24 cellular contexts compared by ENCODE assay signal in the genomic region with DNA sequence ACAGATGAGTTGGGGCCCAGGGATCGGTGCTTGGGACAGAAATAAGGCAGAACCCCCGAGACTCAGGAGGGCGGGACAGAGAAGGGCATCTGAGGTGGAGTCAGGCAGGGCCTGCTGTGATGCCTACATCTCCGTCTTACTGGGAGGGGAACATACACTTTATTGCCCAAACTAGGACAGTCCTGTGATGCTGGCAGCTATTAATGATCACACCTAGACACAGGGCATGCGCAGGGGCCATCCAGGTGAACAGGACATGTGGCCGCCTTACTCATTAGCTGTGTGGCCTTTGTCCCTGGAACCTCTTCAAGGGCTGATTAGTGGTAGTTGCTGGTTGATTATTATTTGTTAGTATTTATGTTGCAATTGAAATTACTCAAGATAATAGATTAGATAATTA. TPM values are rescaled to one million over a fixed set of nuclear protein-coding genes. Genes with fewer than 3 reads are reported as not detected.
A peak's percentile ranks its signal among the peaks of the same experiment; 100 is the strongest.
DNase-seq lines count a peak whose midpoint lies in the region; ATAC-seq, FAIRE-seq and TF ChIP-seq lines count a peak whose summit lies in the region.
"Had no signal": no experiment of that assay in that cellular context is flagged by ENCODE, and none has a peak within 500 bp of the region (broad histone marks: within the 10 kb centered on the region; RNA-seq: fewer than 3 reads in every experiment).

No MANE protein-coding gene starts in this region.

- H2AFZ ChIP-seq in mammary epithelial cell (ENCODE audit: low read depth, low read length) = no peak overlapping the region
- H2AFZ ChIP-seq: GM23248 had no signal

- no peak overlapping the region for H3K4me3 Mint-ChIP-seq in chondrocyte (ENCODE audit: unreplicated experiment)
- H3K4me3 Mint-ChIP-seq: CD14-positive monocyte; CD4-positive, alpha-beta memory T cell; IgD-negative memory B cell had no signal

- H3K27me3 Mint-ChIP-seq in chondrocyte (ENCODE audit: low read depth) = no peaks in the 10 kb centered on the region
- H3K27me3 Mint-ChIP-seq: CD4-positive, alpha-beta memory T cell; IgD-negative memory B cell had no signal

- DNase-seq in chondrocyte (ENCODE audit: low spot score) (peak; percentile 53), left lobe of liver (ENCODE audit: low spot score) (peak; percentile 95), small intestine (peak; percentile 98), mammary epithelial cell (no peak), SW 1271 (lab: John Stamatoyannopoulos, UW) (no peak), A172 (ENCODE audit: low spot score) (no peak)
- DNase-seq: AML-193; CD4-positive, alpha-beta memory T cell; DMS153; DMS79; GDM1; GM23248 had no signal

- H3K9ac ChIP-seq in BLaER1 (no peak overlapping the region), mammary epithelial cell (ENCODE audit: insufficient read depth, low read length) (no peak overlapping the region)
- H3K9ac ChIP-seq: GM23248 had no signal

- ATAC-seq in left lobe of liver (peak; percentile 82), HG03571 (IDR thresholded peaks at IDR 0.05; ENCODE audit: unreplicated experiment) (no peak)

- in situ Hi-C loops in mammary epithelial cell (cut with MboI; ENCODE audit: low sequenced_read_pairs in 2 of 2) = no loop called here

- TF ChIP-seq CTCF in chondrocyte (IDR thresholded peaks at IDR 0.05) = no peak
- TF ChIP-seq CTCF in mammary epithelial cell (conservative IDR thresholded peaks at IDR 0.05 in 1 of 2, IDR thresholded peaks at IDR 0.05 in 1 of 2; ENCODE audit: extremely low read depth in 1 of 2, insufficient read depth in 1 of 2, low read depth in 1 of 2, low read length in 2 of 2) = no peak

- no peaks in the 10 kb centered on the region for H3K79me2 ChIP-seq in mammary epithelial cell (ENCODE audit: insufficient read depth, low read length)

- no peak overlapping the region for H3K4me3 ChIP-seq in BLaER1
- no peak overlapping the region for H3K4me3 ChIP-seq in small intestine (ENCODE audit: low read depth in 1 of 2, low read length in 2 of 2)
- H3K4me3 ChIP-seq in mammary epithelial cell (replicated peaks in 1 of 3; ENCODE audit: insufficient read depth in 1 of 3, low read depth in 2 of 3, low read length in 3 of 3) = no peak overlapping the region
- H3K4me3 ChIP-seq: GM23248, HAP-1 had no signal

- peak overlapping the region; percentile 4; the same call in 1 of the 2 replicates for H3K27ac ChIP-seq in BLaER1
- peak overlapping the region; percentile 6 to 79 for H3K27ac ChIP-seq in small intestine (ENCODE audit: low read depth in 1 of 2, low read length in 1 of 2)
- H3K27ac ChIP-seq in mammary epithelial cell (ENCODE audit: insufficient read depth, low read depth, low read length) = no peak overlapping the region
- H3K27ac ChIP-seq: GM23248 had no signal

- H3K4me2 ChIP-seq in BLaER1 (no peak overlapping the region), mammary epithelial cell (ENCODE audit: insufficient read depth, low read depth, low read length) (no peak overlapping the region)

- no peaks in the 10 kb centered on the region for H4K20me1 ChIP-seq in BLaER1
- H4K20me1 ChIP-seq in mammary epithelial cell (ENCODE audit: insufficient read depth, low read length) = no peaks in the 10 kb centered on the region

- H3K36me3 ChIP-seq in BLaER1 (no peaks in the 10 kb centered on the region), small intestine (ENCODE audit: control insufficient read depth in 2 of 2, insufficient read depth in 2 of 2, low read length in 2 of 2) (no peaks in the 10 kb centered on the region), mammary epithelial cell (ENCODE audit: insufficient read depth, low read length) (no peaks in the 10 kb centered on the region)
- H3K36me3 ChIP-seq: HAP-1 had no signal

- BruUV-seq in mammary epithelial cell (replicated peaks; lab: Mats Ljungman, UMichigan) = no TSS peak

- CTCF ChIA-PET in mammary epithelial cell (lab: Charles Lee; ENCODE audit: low non-redundant PET) = no interaction called here

- no peaks in the 10 kb centered on the region for H3K4me1 Mint-ChIP-seq in chondrocyte (ENCODE audit: low read depth)
- H3K4me1 Mint-ChIP-seq: CD14-positive monocyte; CD4-positive, alpha-beta memory T cell; IgD-negative memory B cell had no signal

- H3K36me3 Mint-ChIP-seq in chondrocyte (ENCODE audit: low read depth) = no peaks in the 10 kb centered on the region
- H3K36me3 Mint-ChIP-seq: CD14-positive monocyte; CD4-positive, alpha-beta memory T cell; IgD-negative memory B cell had no signal

- H3K27me3 ChIP-seq in BLaER1 (no peaks in the 10 kb centered on the region), small intestine (ENCODE audit: control insufficient read depth in 2 of 2, insufficient read depth in 2 of 2, low read length in 2 of 2) (no peaks in the 10 kb centered on the region), mammary epithelial cell (ENCODE audit: insufficient read depth, low read length) (no peaks in the 10 kb centered on the region)

- intact Hi-C loops in mammary epithelial cell (cut with micrococcal nuclease) = no loop called here

- H3K27ac Mint-ChIP-seq in chondrocyte (ENCODE audit: unreplicated experiment) = no peak overlapping the region
- H3K27ac Mint-ChIP-seq: CD14-positive monocyte; CD4-positive, alpha-beta memory T cell; IgD-negative memory B cell had no signal

- WGBS in small intestine, 3 donors = 23 to 73% (median 44%) methylated on average over 6 of the region's 6 CpGs
- 91% methylated on average over 4 of the region's 6 CpGs for WGBS in mammary epithelial cell (ENCODE audit: low coverage, missing lambda C conversion rate)

- H3K9me3 ChIP-seq in BLaER1 (0 out of 2 replicates have a peak, but pooled peaks cover 3% of the 10 kb centered on the region), small intestine (ENCODE audit: control insufficient read depth, low read depth) (no peaks in the 10 kb centered on the region), mammary epithelial cell (replicated peaks; ENCODE audit: insufficient read depth, low read length) (no peaks in the 10 kb centered on the region)
- H3K9me3 ChIP-seq: HAP-1 had no signal

- no peaks in the 10 kb centered on the region for H3K9me3 Mint-ChIP-seq in chondrocyte (ENCODE audit: low read depth)
- H3K9me3 Mint-ChIP-seq: CD4-positive, alpha-beta memory T cell; IgD-negative memory B cell had no signal

- H3K4me1 ChIP-seq in BLaER1 = peaks cover 13% of the 10 kb centered on the region
- peaks cover 0 to 10% of the 10 kb centered on the region in 2 donors for H3K4me1 ChIP-seq in small intestine (ENCODE audit: control insufficient read depth in 2 of 2, insufficient read depth in 1 of 2, low read depth in 1 of 2, low read length in 1 of 2)
- H3K4me1 ChIP-seq in mammary epithelial cell (ENCODE audit: insufficient read depth, low read length) = no peaks in the 10 kb centered on the region
- H3K4me1 ChIP-seq: HAP-1 had no signal

- dilution Hi-C loops in mammary epithelial cell (cut with HindIII; ENCODE audit: low sequenced_read_pairs) = no loop called here

- FAIRE-seq in small intestine (lab: Jason Lieb, UNC) = no peak
- FAIRE-seq: A204.1, GM12892, GM18507, HTR-8/SVneo had no signal

RNA-seq across cellular contexts. Expression of gene MLPH, which starts 33.2 kb away (rescaled TPM):
- total RNA-seq in chondrocyte (3.7 to 6.1 TPM (median 5.6 TPM) in 3 replicates), left lobe of liver (55.0 TPM), mammary epithelial cell (1 to 10 TPM; 2.8 to 7.2 TPM)
- polyA plus RNA-seq in small intestine (10 to 100 TPM; 13.2 to 18.9 (median 18.8) TPM), mammary epithelial cell (16.1 TPM)
- 24.1 TPM for polyA minus RNA-seq in mammary epithelial cell
- 12.9 and 17.7 TPM in 2 replicates for total RNA-seq in A172 (2014; rRNA removed; shearing (Covaris generic))
- total RNA-seq: CD4-positive, alpha-beta memory T cell had no signal
- polyA plus RNA-seq: CD14-positive monocyte; CD4-positive, alpha-beta memory T cell; IgD-negative memory B cell had no signal

RNA-seq across cellular contexts. Expression of gene PRLH, which starts 46.1 kb away (rescaled TPM):
- total RNA-seq in chondrocyte = not detected in 3 replicates
- not detected for total RNA-seq in left lobe of liver
- polyA plus RNA-seq in small intestine = not detected
- not detected for total RNA-seq in mammary epithelial cell
- polyA plus RNA-seq in mammary epithelial cell = not detected
- polyA minus RNA-seq in mammary epithelial cell = not detected
- not detected in 2 replicates for total RNA-seq in A172 (2014; rRNA removed; shearing (Covaris generic))
- total RNA-seq: CD4-positive, alpha-beta memory T cell; Daoy; GM23248; H4 had no signal
- polyA plus RNA-seq: BJ; CD14-positive monocyte; CD4-positive, alpha-beta memory T cell; GM23248; IgD-negative memory B cell had no signal

Comparison
In these comparisons a context has a peak if more than half of its experiments do, and no peak if none do; other contexts are left out.
1. DNase-seq: peak in chondrocyte (single experiment), left lobe of liver (single experiment) and small intestine (single experiment); none in mammary epithelial cell (single experiment), SW 1271 (0 of 2) and A172 (single experiment).